In genomic region chr5:35303152-35303551, GRCh38 we compare ENCODE assay signal across 15 cellular contexts.
DNase-seq lines count a peak whose midpoint lies in the region; ATAC-seq, FAIRE-seq and TF ChIP-seq lines count a peak whose summit lies in the region.
"Had no signal": no experiment of that assay in that cellular context is flagged by ENCODE, and none has a peak within 500 bp of the region (broad histone marks: within the 10 kb centered on the region; RNA-seq: fewer than 3 reads in every experiment).

No MANE protein-coding gene starts in this region.

- H3K4me3 ChIP-seq in stomach = no peak overlapping the region
- no peak overlapping the region for H3K4me3 ChIP-seq in kidney (ENCODE audit: low read length in 2 of 2)
- H3K4me3 ChIP-seq: esophagus muscularis mucosa had no signal

- H3K4me1 ChIP-seq in stomach = no peaks in the 10 kb centered on the region
- no peaks in the 10 kb centered on the region for H3K4me1 ChIP-seq in kidney (ENCODE audit: control insufficient read depth in 1 of 2, insufficient read depth in 1 of 2, low read depth in 1 of 2, low read length in 2 of 2)
- H3K4me1 ChIP-seq: Caco-2, esophagus muscularis mucosa had no signal

- TF ChIP-seq EP300 in stomach (IDR thresholded peaks at IDR 0.05) = no peak

- no peak overlapping the region for H3K27ac ChIP-seq in stomach
- no peak overlapping the region for H3K27ac ChIP-seq in kidney (ENCODE audit: low read depth in 2 of 2, low read length in 2 of 2)
- H3K27ac ChIP-seq: esophagus muscularis mucosa, VCaP had no signal

- H3K27me3 ChIP-seq in stomach = no peaks in the 10 kb centered on the region
- H3K27me3 ChIP-seq: esophagus muscularis mucosa had no signal

- peak; percentile 54 for ATAC-seq in GM18867 (IDR thresholded peaks at IDR 0.05; ENCODE audit: unreplicated experiment)
- ATAC-seq in GM21390 (IDR thresholded peaks at IDR 0.05; ENCODE audit: unreplicated experiment) = peak; percentile 35
- ATAC-seq in HG03066 (IDR thresholded peaks at IDR 0.05; ENCODE audit: low read depth, unreplicated experiment) = peak; percentile 34
- ATAC-seq: left cardiac atrium had no signal

- intact Hi-C loops in stomach (cut with DNase I; ENCODE audit: low total_unique reads) (no loop called here), kidney (cut with DNase I) (no loop called here)

- no peak for TF ChIP-seq POLR2A in stomach (IDR thresholded peaks at IDR 0.05)

- no peak overlapping the region for H3K9ac ChIP-seq in kidney (ENCODE audit: low read length in 2 of 2)

- H3K9me3 ChIP-seq in stomach (no peaks in the 10 kb centered on the region), kidney (ENCODE audit: control insufficient read depth in 1 of 2, low read length in 2 of 2) (no peaks in the 10 kb centered on the region)
- H3K9me3 ChIP-seq: Caco-2, esophagus muscularis mucosa had no signal

- H3K36me3 ChIP-seq in stomach (no peaks in the 10 kb centered on the region), kidney (ENCODE audit: control insufficient read depth in 1 of 2, insufficient read depth in 2 of 2, low read length in 2 of 2) (no peaks in the 10 kb centered on the region)
- H3K36me3 ChIP-seq: esophagus muscularis mucosa had no signal

- peak; percentile 32 for DNase-seq in OCI-M1 (lab: John Stamatoyannopoulos, UW)
- no peak for DNase-seq in NCI-H1417 treated with DMSO at 0.1 percent for 48 hours (lab: John Stamatoyannopoulos, UW)
- DNase-seq in stomach = no peak
- no peak for DNase-seq in cerebellum (ENCODE audit: low spot score)
- DNase-seq in kidney = no peak
- DNase-seq: Caco-2, left cardiac atrium, NCI-H1417, posterior cingulate gyrus had no signal

- TF ChIP-seq CTCF in stomach (IDR thresholded peaks at IDR 0.05) = no peak
- TF ChIP-seq CTCF in kidney (IDR thresholded peaks at IDR 0.05; ENCODE audit: borderline replicate concordance, extremely low read depth, insufficient read depth) = no peak

- WGBS in stomach, 5 donors = 76 to 92% (median 77%) methylated on average over 2 of the region's 2 CpGs

- FAIRE-seq in kidney (lab: Jason Lieb, UNC) = no peak
- FAIRE-seq: astrocyte had no signal
